In the genomic region with DNA sequence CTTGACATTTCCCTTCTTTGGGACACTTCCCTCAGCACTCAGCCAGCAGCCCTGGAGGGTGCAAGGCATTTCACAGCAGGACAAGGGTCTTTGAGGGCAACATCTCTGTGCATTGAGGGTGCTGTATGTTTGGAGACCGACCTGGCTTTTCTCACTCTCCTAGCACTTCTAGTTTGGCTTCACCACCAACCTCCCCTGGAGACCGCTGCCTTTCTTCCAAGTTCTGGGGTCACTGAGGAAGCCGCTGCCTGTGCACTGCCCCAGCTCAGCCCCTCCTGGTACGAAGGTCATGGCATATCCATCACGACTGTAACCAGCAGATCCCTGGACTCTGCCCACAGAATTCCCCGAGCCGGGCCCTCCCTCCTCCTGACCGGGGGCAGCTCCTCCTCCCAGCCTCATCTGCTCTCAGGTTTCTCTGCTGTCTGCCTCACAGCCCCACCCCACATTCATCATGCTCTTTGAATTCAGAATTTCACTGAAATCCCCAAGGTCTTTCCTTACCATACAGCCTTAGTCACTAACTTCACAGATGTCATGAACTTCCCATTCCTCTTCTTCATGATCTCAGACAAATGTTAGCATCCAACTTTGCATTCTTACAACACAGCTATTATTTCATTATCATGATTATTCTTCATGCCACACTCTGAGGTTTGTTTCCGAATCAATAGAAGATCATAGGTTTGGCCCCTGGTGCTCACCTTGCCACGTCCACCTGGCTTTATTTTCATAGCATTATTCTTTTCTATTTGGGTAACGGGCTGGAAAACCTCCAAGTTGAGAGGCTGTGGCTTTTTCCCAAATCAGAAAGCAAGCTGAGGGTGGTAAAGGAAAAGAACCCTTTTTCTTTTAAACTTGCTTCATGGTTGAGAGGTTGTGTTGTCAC, we compare ENCODE assay signal across 10 cellular contexts.
DNase-seq lines count a peak whose midpoint lies in the region; ATAC-seq, FAIRE-seq and TF ChIP-seq lines count a peak whose summit lies in the region.
"Had no signal": no experiment of that assay in that cellular context is flagged by ENCODE, and none has a peak within 500 bp of the region (broad histone marks: within the 10 kb centered on the region; RNA-seq: fewer than 3 reads in every experiment).

No MANE protein-coding gene starts in this region.

- H3K27me3 ChIP-seq in adipocyte (replicated peaks; ENCODE audit: control insufficient read depth, insufficient read depth, low read length), result no peaks in the 10 kb centered on the region
- H3K27me3 ChIP-seq in upper lobe of left lung, result no peaks in the 10 kb centered on the region

- no peak for TF ChIP-seq EP300 in upper lobe of left lung (IDR thresholded peaks at IDR 0.05)

- H3K4me3 ChIP-seq in adipocyte (ENCODE audit: low read length) (peak overlapping the region; percentile 37), kidney (ENCODE audit: low read length in 2 of 2) (no peak overlapping the region), upper lobe of left lung (no peak overlapping the region)

- no peak overlapping the region for H3K9ac ChIP-seq in adipocyte (ENCODE audit: low read length)
- no peak overlapping the region for H3K9ac ChIP-seq in kidney (ENCODE audit: low read length in 2 of 2)

- H3K27ac ChIP-seq in kidney (ENCODE audit: low read depth in 2 of 2, low read length in 2 of 2), result peak overlapping the region; percentile 63 to 64
- H3K27ac ChIP-seq in upper lobe of left lung, result peak overlapping the region; percentile 37 to 84 (median 64)

- peaks cover 49% of the 10 kb centered on the region for H3K4me1 ChIP-seq in adipocyte (ENCODE audit: control insufficient read depth, insufficient read depth, low read length)
- H3K4me1 ChIP-seq in kidney (ENCODE audit: control insufficient read depth in 1 of 2, insufficient read depth in 1 of 2, low read depth in 1 of 2, low read length in 2 of 2), result peaks cover 11 to 27% of the 10 kb centered on the region in 2 donors
- H3K4me1 ChIP-seq in upper lobe of left lung, result peaks cover 12 to 30% (median 18%) of the 10 kb centered on the region in 4 donors

- peak in 1 of 2 donors; percentile 84 for ATAC-seq in upper lobe of left lung (ENCODE audit: low FRiP score in 2 of 2)
- ATAC-seq in GM19397 (IDR thresholded peaks at IDR 0.05; ENCODE audit: unreplicated experiment), result no peak
- no peak for ATAC-seq in HG02938 (IDR thresholded peaks at IDR 0.05; ENCODE audit: unreplicated experiment)

- TF ChIP-seq CTCF in kidney (IDR thresholded peaks at IDR 0.05; ENCODE audit: borderline replicate concordance, extremely low read depth, insufficient read depth) (no peak), upper lobe of left lung (IDR thresholded peaks at IDR 0.05) (no peak)

- peak in 1 of 4 donors; percentile 32 for TF ChIP-seq POLR2A in upper lobe of left lung (IDR thresholded peaks at IDR 0.05)

- no peaks in the 10 kb centered on the region for H3K36me3 ChIP-seq in adipocyte (ENCODE audit: control insufficient read depth, insufficient read depth, low read length, severe bottlenecking)
- no peaks in the 10 kb centered on the region for H3K36me3 ChIP-seq in kidney (ENCODE audit: control insufficient read depth in 1 of 2, insufficient read depth in 2 of 2, low read length in 2 of 2)
- H3K36me3 ChIP-seq in upper lobe of left lung, result no peaks in the 10 kb centered on the region

- intact Hi-C loops in kidney (cut with DNase I), result no loop called here

- H3K9me3 ChIP-seq in adipocyte (ENCODE audit: control insufficient read depth, low read length) (no peaks in the 10 kb centered on the region), kidney (ENCODE audit: control insufficient read depth in 1 of 2, low read length in 2 of 2) (no peaks in the 10 kb centered on the region), upper lobe of left lung (no peaks in the 10 kb centered on the region)

- peak; percentile 33 for DNase-seq in activated CD8-positive, alpha-beta memory T cell treated with anti-CD3 and anti-CD28 coated beads for 24 hours
- no peak for DNase-seq in activated CD8-positive, alpha-beta memory T cell treated with anti-CD3 and anti-CD28 coated beads, Interleukin-2, amount 50 U/mL, for 48 hours
- DNase-seq in adipocyte (ENCODE audit: low read depth) (peak; percentile 89), kidney (no peak), upper lobe of left lung (peak in 1 of 2 donors; percentile 21), amygdala (lab: John Stamatoyannopoulos, UW) (no peak)
- DNase-seq: activated B cell treated with CpG ODN at 0.5 μM for 24 hours; CD4-positive, CD25-positive, alpha-beta regulatory T cell had no signal

- no peak for FAIRE-seq in kidney (lab: Jason Lieb, UNC)

- 68 to 86% methylated on average over 10 to 11 of the region's 11 CpGs for WGBS in upper lobe of left lung, 2 donors

Comparison
In these comparisons a context has a peak if more than half of its experiments do, and no peak if none do; other contexts are left out.
1. DNase-seq: peak in activated CD8-positive, alpha-beta memory T cell treated with anti-CD3 and anti-CD28 coated beads for 24 hours (single experiment) and adipocyte (single experiment); none in activated CD8-positive, alpha-beta memory T cell treated with anti-CD3 and anti-CD28 coated beads, Interleukin-2, amount 50 U/mL, for 48 hours (single experiment), kidney (single experiment) and amygdala (0 of 56).